Comparison of ENCODE assay signal across 10 cellular contexts in the genomic region with DNA sequence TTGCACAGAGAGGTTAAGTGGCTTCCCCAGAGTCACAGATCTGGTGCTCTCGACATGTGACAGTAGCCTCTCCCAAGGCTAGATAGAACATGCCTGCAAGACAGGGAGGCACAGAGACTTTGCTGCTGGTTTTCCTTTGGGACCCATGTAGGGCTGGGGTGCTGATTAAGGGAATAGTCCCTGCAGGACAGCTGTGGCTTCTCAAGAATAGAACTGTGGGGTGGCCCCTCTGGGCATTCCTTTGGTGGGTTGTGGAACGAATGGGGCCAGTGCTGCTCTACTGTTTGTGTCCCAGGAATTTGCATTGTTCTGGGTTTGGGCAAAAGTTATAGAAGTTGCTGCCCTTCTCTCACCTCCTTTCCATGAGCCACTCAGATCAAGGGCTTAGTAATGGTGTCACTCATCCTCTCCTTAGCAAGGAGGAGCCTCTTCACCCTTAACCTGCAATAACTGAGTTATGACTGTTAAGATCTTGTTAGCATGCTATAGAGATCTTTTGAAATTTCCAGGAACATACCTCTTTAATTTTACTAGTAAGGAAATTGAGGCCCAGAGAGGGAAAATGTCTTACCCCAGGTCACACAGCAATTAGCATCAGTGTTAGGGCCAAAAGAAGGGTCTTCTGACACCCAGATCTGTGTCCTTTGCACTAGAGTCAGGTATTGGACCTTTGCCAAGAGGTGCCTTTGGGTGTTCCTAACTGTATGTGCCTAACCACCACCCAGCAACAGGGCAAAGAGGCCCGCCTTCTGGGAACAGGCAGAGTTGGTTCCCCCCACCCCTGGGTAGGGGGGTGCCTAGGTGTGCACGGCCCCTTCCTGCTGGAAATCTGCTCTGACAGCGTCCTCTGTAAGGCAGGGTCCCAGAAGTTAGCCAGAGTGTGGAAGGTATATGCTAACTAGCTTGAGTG. TPM values are rescaled to one million over a fixed set of nuclear protein-coding genes. Genes with fewer than 3 reads are reported as not detected.
DNase-seq lines count a peak whose midpoint lies in the region; ATAC-seq, FAIRE-seq and TF ChIP-seq lines count a peak whose summit lies in the region.
"Had no signal": no experiment of that assay in that cellular context is flagged by ENCODE, and none has a peak within 500 bp of the region (broad histone marks: within the 10 kb centered on the region; RNA-seq: fewer than 3 reads in every experiment).

No MANE protein-coding gene starts in this region.

- H3K4me3 ChIP-seq in left ventricle myocardium inferior (no peak overlapping the region), bronchial epithelial cell (ENCODE audit: low read depth, low read length) (no peak overlapping the region), muscle layer of colon (ENCODE audit: low read depth in 1 of 2, low read length in 2 of 2) (peak overlapping the region in 1 of 2 donors; percentile 44), uterus (no peak overlapping the region)

- TF ChIP-seq POLR2A in uterus (IDR thresholded peaks at IDR 0.05): no peak

- H3K36me3 ChIP-seq in left ventricle myocardium inferior: peaks cover 26% of the 10 kb centered on the region
- H3K36me3 ChIP-seq in bronchial epithelial cell (ENCODE audit: control insufficient read depth, insufficient read depth, low read length): peaks cover 54% of the 10 kb centered on the region
- peaks cover 31% of the 10 kb centered on the region for H3K36me3 ChIP-seq in muscle layer of colon (ENCODE audit: insufficient read depth, low read length)
- no peaks in the 10 kb centered on the region for H3K36me3 ChIP-seq in uterus

- intact Hi-C loops in left ventricle myocardium inferior (cut with micrococcal nuclease) (no loop called here), Right ventricle myocardium superior (cut with DNase I) (loop anchor here (5.0 kb wide), 1 partner anchor 34 kb away; no protein-coding TSS in a partner anchor), uterus (cut with DNase I; ENCODE audit: low total_unique reads) (no loop called here)

- DNase-seq in left ventricle myocardium inferior (no peak), Right ventricle myocardium superior (no peak), bronchial epithelial cell (ENCODE audit: low read depth) (peak; percentile 40), uterus (no peak), NCI-H1436 treated with DMSO at 0.1 percent for 48 hours (lab: John Stamatoyannopoulos, UW) (no peak), glomerular visceral epithelial cell (ENCODE audit: extremely low spot score) (no peak), cortex of kidney (lab: John Stamatoyannopoulos, UW) (no peak)
- DNase-seq: amniotic stem cell, NCI-H1092 treated with DMSO at 0.1 percent for 48 hours had no signal

- H3K4me1 ChIP-seq in left ventricle myocardium inferior (peaks cover 94% of the 10 kb centered on the region), muscle layer of colon (ENCODE audit: insufficient read depth, low read length) (peaks cover 99% of the 10 kb centered on the region), uterus (peaks cover 39 to 47% of the 10 kb centered on the region in 2 donors)

- H3K27me3 ChIP-seq in left ventricle myocardium inferior (ENCODE audit: low read depth) (no peaks in the 10 kb centered on the region), bronchial epithelial cell (ENCODE audit: control insufficient read depth, insufficient read depth, low read length) (no peaks in the 10 kb centered on the region), muscle layer of colon (ENCODE audit: control insufficient read depth in 1 of 2, insufficient read depth in 2 of 2, low read length in 2 of 2) (no peaks in the 10 kb centered on the region), uterus (no peaks in the 10 kb centered on the region)

- no peak for TF ChIP-seq CTCF in left ventricle myocardium inferior (IDR thresholded peaks at IDR 0.05; ENCODE audit: borderline replicate concordance)
- no peak for TF ChIP-seq CTCF in bronchial epithelial cell (IDR thresholded peaks at IDR 0.05; ENCODE audit: insufficient read depth, low read length, severe bottlenecking)
- no peak for TF ChIP-seq CTCF in uterus (IDR thresholded peaks at IDR 0.05)

- H3K27ac ChIP-seq in left ventricle myocardium inferior (replicated peaks) (peak overlapping the region; percentile 90), muscle layer of colon (ENCODE audit: low read depth, low read length) (peak overlapping the region; percentile 99), uterus (peak overlapping the region; percentile 86 to 96)

- H3K9ac ChIP-seq in muscle layer of colon (ENCODE audit: low read length): peak overlapping the region; percentile 53

- H3K9me3 ChIP-seq in left ventricle myocardium inferior (replicated peaks) (no peaks in the 10 kb centered on the region), muscle layer of colon (ENCODE audit: low read length) (no peaks in the 10 kb centered on the region), uterus (no peaks in the 10 kb centered on the region)

- ATAC-seq in Right ventricle myocardium superior (ENCODE audit: poor library complexity): no peak

- FAIRE-seq in bronchial epithelial cell (lab: Jason Lieb, UNC): no peak

RNA-seq across cellular contexts. Expression of a gene that starts 31.4 kb away (rescaled TPM):
- total RNA-seq in left ventricle myocardium inferior (55.5 TPM), Right ventricle myocardium superior (51.9 TPM), bronchial epithelial cell (492 and 634 TPM in 2 replicates), uterus (100 to 1,000 TPM; 161 to 275 (median 207) TPM)
